22 cellular contexts compared by ENCODE assay signal in genomic region chr2:200174433-200175216, GRCh38.
"Had no signal": no experiment of that assay in that cellular context is flagged by ENCODE, and none has a peak within 500 bp of the region (broad histone marks: within the 10 kb centered on the region; RNA-seq: fewer than 3 reads in every experiment).

No MANE protein-coding gene starts in this region.

- H3K9ac ChIP-seq: neural progenitor cell had no signal

- H3K4me1 ChIP-seq: left lung, lower lobe of right lung, neural progenitor cell had no signal

- FAIRE-seq: astrocyte, endothelial cell of umbilical vein had no signal

- H3K4me3 ChIP-seq: heart right ventricle, left lung, lower lobe of right lung, neural progenitor cell had no signal

- H3K4me2 ChIP-seq: neural progenitor cell had no signal

- H3K9me3 ChIP-seq: lower lobe of right lung had no signal

- DNase-seq: activated CD4-positive, alpha-beta memory T cell treated with anti-CD3 and anti-CD28 coated beads for 36 hours; activated CD4-positive, alpha-beta T cell treated with anti-CD3 and anti-CD28 coated beads, Interleukin-2, amount 10 ng/mL, durations not matched to agents 24 days and 14 days; activated CD4-positive, CD25-positive, alpha-beta regulatory T cell treated with anti-CD3 and anti-CD28 coated beads, Interleukin-2, amount 50 U/mL, for 72 hours; activated CD8-positive, alpha-beta memory T cell treated with anti-CD3 and anti-CD28 coated beads, Interleukin-2, amount 50 U/mL, for 4 hours; activated effector memory CD4-positive, alpha-beta T cell treated with anti-CD3 and anti-CD28 coated beads, Interleukin-2, amount 50 U/mL, for 16 hours; activated naive CD4-positive, alpha-beta T cell treated with anti-CD3 and anti-CD28 coated beads, Interleukin-2, amount 50 U/mL, for 16 hours; activated T-cell treated with anti-CD3 and anti-CD28 coated beads, Interleukin-2, amount 50 U/mL, for 1 hour; amniotic stem cell; brain microvascular endothelial cell; cortex of kidney; foreskin keratinocyte; heart right ventricle; lower lobe of right lung; mesenchymal stem cell; natural killer cell; stimulated activated CD4-positive, alpha-beta T cell treated with anti-CD3 and anti-CD28 coated beads, Interleukin-2, amount 100 ng/mL, for 48 hours; stimulated activated naive CD4-positive, alpha-beta T cell treated with Interleukin-2 at 50 U/mL for 16 hours; T-helper 17 cell had no signal

- H3K36me3 ChIP-seq: brain microvascular endothelial cell, heart right ventricle, left lung, lower lobe of right lung, neural progenitor cell had no signal

- H2AFZ ChIP-seq: neural progenitor cell had no signal

- H3K27me3 ChIP-seq: brain microvascular endothelial cell, heart right ventricle, neural progenitor cell had no signal

- H3K27ac ChIP-seq: brain microvascular endothelial cell, foreskin keratinocyte, heart right ventricle, left lung, lower lobe of right lung, neural progenitor cell had no signal
